In the genomic region with DNA sequence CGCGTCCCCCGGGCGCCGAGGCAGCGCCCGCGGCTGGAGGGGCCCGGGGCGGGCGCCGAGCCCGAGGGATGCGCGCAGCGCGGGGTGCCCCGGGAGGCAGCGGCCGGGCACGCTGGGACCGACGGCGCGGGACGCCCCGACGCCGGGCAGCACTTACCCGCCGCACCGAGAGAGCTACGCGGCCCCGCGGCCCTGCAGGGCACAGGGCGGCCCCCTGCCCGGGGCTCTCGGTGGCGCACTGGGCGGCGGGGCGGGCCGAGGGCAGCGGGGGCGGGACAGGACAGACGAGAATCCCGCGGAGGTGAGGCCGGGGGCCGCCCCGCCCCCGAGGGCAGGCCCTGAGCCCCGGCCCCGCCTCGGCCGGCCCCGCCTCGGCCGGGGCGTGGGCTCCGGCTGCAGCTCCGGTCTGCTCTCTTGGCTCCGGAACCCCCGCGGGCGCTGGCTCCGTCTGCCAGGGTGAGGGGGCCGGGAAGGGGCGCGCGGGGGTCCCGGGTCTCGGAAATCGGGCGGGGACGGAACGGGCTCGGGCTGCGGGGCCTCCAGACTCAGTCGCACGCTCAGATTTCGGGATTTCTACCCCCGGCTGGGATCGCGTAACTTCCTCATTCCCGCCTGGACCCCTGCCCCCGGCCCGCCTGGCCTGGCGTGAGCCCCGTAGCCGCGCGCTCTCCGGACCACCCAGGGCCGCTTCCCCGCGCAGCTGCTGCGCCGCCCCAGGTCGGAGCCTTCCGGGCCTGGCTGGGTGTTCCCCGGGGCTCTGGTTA, we compare ENCODE assay signal across 8 cellular contexts. TPM values are rescaled to one million over a fixed set of nuclear protein-coding genes. Genes with fewer than 3 reads are reported as not detected.
A peak's percentile ranks its signal among the peaks of the same experiment; 100 is the strongest.
DNase-seq lines count a peak whose midpoint lies in the region; ATAC-seq and TF ChIP-seq lines count a peak whose summit lies in the region.

A gene with protein sequence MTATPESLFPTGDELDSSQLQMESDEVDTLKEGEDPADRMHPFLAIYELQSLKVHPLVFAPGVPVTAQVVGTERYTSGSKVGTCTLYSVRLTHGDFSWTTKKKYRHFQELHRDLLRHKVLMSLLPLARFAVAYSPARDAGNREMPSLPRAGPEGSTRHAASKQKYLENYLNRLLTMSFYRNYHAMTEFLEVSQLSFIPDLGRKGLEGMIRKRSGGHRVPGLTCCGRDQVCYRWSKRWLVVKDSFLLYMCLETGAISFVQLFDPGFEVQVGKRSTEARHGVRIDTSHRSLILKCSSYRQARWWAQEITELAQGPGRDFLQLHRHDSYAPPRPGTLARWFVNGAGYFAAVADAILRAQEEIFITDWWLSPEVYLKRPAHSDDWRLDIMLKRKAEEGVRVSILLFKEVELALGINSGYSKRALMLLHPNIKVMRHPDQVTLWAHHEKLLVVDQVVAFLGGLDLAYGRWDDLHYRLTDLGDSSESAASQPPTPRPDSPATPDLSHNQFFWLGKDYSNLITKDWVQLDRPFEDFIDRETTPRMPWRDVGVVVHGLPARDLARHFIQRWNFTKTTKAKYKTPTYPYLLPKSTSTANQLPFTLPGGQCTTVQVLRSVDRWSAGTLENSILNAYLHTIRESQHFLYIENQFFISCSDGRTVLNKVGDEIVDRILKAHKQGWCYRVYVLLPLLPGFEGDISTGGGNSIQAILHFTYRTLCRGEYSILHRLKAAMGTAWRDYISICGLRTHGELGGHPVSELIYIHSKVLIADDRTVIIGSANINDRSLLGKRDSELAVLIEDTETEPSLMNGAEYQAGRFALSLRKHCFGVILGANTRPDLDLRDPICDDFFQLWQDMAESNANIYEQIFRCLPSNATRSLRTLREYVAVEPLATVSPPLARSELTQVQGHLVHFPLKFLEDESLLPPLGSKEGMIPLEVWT (plus strand): TSS at position 383 of the 764 bp plus-strand sequence. CDS start 621 bp downstream, outside the sequence.

- H3K4me3 ChIP-seq in CD4-positive, CD25-positive, alpha-beta regulatory T cell (ENCODE audit: low read depth, low read length): peak within 1 kb of the TSS; percentile 74
- peak within 1 kb of the TSS; percentile 76 to 85 for H3K4me3 ChIP-seq in mucosa of rectum (ENCODE audit: low read length in 2 of 2)

- peak; percentile 97 to 99 for ATAC-seq in CD4-positive, CD25-positive, alpha-beta regulatory T cell (ENCODE audit: low read depth in 2 of 2)
- peak; percentile 87 for ATAC-seq in GM19372 (IDR thresholded peaks at IDR 0.05; ENCODE audit: low read depth, unreplicated experiment)
- peak; percentile 71 for ATAC-seq in HG03565 (IDR thresholded peaks at IDR 0.05; ENCODE audit: unreplicated experiment)

- peaks cover 4% of the 10 kb centered on the region for H3K36me3 ChIP-seq in CD4-positive, CD25-positive, alpha-beta regulatory T cell (ENCODE audit: control insufficient read depth, insufficient read depth, low read length)
- peaks cover 0 to 7% of the 10 kb centered on the region in 2 donors for H3K36me3 ChIP-seq in mucosa of rectum (ENCODE audit: control insufficient read depth in 2 of 2, insufficient read depth in 2 of 2, low read length in 2 of 2)

- peak within 1 kb of the TSS; percentile 72 for H3K27ac ChIP-seq in CD4-positive, CD25-positive, alpha-beta regulatory T cell (ENCODE audit: insufficient read depth, low read length, poor library complexity, severe bottlenecking)
- H3K27ac ChIP-seq in mucosa of rectum (ENCODE audit: low read depth in 2 of 2, low read length in 2 of 2): peak within 1 kb of the TSS in 1 of 2 donors; percentile 52

- peak within 1 kb of the TSS in 2 of 3 donors; percentile 4 to 29 for H3K27ac Mint-ChIP-seq in CD4-positive, CD25-positive, alpha-beta regulatory T cell

- peak; percentile 83 to 87 (median 85) for DNase-seq in CD4-positive, CD25-positive, alpha-beta regulatory T cell
- DNase-seq in OCI-M1 (lab: John Stamatoyannopoulos, UW) (peak; percentile 90), erythroblast (lab: John Stamatoyannopoulos, UW) (peak; percentile 81 to 86)
- peak; percentile 87 for DNase-seq in activated T-cell treated with anti-CD3 and anti-CD28 coated beads, Interleukin-2, amount 50 U/mL, for 1 hour
- DNase-seq in stimulated activated CD8-positive, alpha-beta memory T cell treated with anti-CD3 and anti-CD28 coated beads, Interleukin-4, amount 100 ng/mL, for 24 hours (ENCODE audit: low read depth): peak; percentile 81

- no peak for TF ChIP-seq POLR2A in erythroblast (IDR thresholded peaks at IDR 0.05; ENCODE audit: low read length)

- H3K9me3 Mint-ChIP-seq in CD4-positive, CD25-positive, alpha-beta regulatory T cell: no peaks in the 10 kb centered on the region

- no peaks in the 10 kb centered on the region for H3K9me3 ChIP-seq in CD4-positive, CD25-positive, alpha-beta regulatory T cell (ENCODE audit: control insufficient read depth in 2 of 2, low read length in 2 of 2)
- no peaks in the 10 kb centered on the region for H3K9me3 ChIP-seq in mucosa of rectum (ENCODE audit: control insufficient read depth in 2 of 2, low read length in 2 of 2)

- no peaks in the 10 kb centered on the region for H3K27me3 Mint-ChIP-seq in CD4-positive, CD25-positive, alpha-beta regulatory T cell

- no peaks in the 10 kb centered on the region for H3K27me3 ChIP-seq in CD4-positive, CD25-positive, alpha-beta regulatory T cell (ENCODE audit: control insufficient read depth, insufficient read depth, low read length)
- no peaks in the 10 kb centered on the region for H3K27me3 ChIP-seq in mucosa of rectum (ENCODE audit: control insufficient read depth in 2 of 2, insufficient read depth in 2 of 2, low read length in 2 of 2)

- H3K4me1 Mint-ChIP-seq in CD4-positive, CD25-positive, alpha-beta regulatory T cell: peaks cover 6 to 22% (median 15%) of the 10 kb centered on the region in 4 donors

- H3K4me3 Mint-ChIP-seq in CD4-positive, CD25-positive, alpha-beta regulatory T cell: peak within 1 kb of the TSS; percentile 84 to 90 (median 86)

- H3K36me3 Mint-ChIP-seq in CD4-positive, CD25-positive, alpha-beta regulatory T cell: peaks cover 8% of the 10 kb centered on the region

- H3K4me1 ChIP-seq in CD4-positive, CD25-positive, alpha-beta regulatory T cell (ENCODE audit: control insufficient read depth, insufficient read depth, low read length, poor library complexity, severe bottlenecking): peaks cover 14% of the 10 kb centered on the region
- peaks cover 10% of the 10 kb centered on the region in 2 donors for H3K4me1 ChIP-seq in mucosa of rectum (ENCODE audit: control insufficient read depth in 2 of 2, insufficient read depth in 2 of 2, low read length in 2 of 2)

- peak within 1 kb of the TSS; percentile 58 to 73 for H3K9ac ChIP-seq in mucosa of rectum (ENCODE audit: low read depth in 1 of 2, low read length in 2 of 2)

RNA-seq across cellular contexts. Expression of the gene that starts here (rescaled TPM):
- total RNA-seq in CD4-positive, CD25-positive, alpha-beta regulatory T cell: 36.4 TPM
- polyA plus RNA-seq in CD4-positive, CD25-positive, alpha-beta regulatory T cell: 1 to 10 TPM; 1.6 to 4.7 (median 1.9) TPM
